ENCODE assay signal across 8 cellular contexts in genomic region chr21:45129231-45129923, GRCh38. TPM values are rescaled to one million over a fixed set of nuclear protein-coding genes. Genes with fewer than 3 reads are reported as not detected.
DNase-seq lines count a peak whose midpoint lies in the region; ATAC-seq lines count a peak whose summit lies in the region.

No MANE protein-coding gene starts in this region.

- no peak for ATAC-seq in memory B cell (ENCODE audit: low read depth)
- no peak for ATAC-seq in left lobe of liver

- DNase-seq in A172 (ENCODE audit: low spot score) (peak; percentile 75), LHCN-M2 (ENCODE audit: low read depth) (peak; percentile 75), memory B cell (ENCODE audit: low spot score in 2 of 2) (no peak), NCI-H2029 treated with DMSO at 0.1 percent for 48 hours (lab: John Stamatoyannopoulos, UW) (no peak), COR-L47 (lab: John Stamatoyannopoulos, UW) (no peak), left lobe of liver (ENCODE audit: low spot score) (no peak)
- DNase-seq in activated CD4-positive, alpha-beta memory T cell treated with anti-CD3 and anti-CD28 coated beads for 36 hours, result no peak

- no peak overlapping the region for H3K4me3 Mint-ChIP-seq in dendritic cell treated with granulocyte-macrophage colony-stimulating factor and Interleukin-4, amounts not matched to agents 40 ng/mL and 50 ng/mL, for 4 days
- H3K4me3 Mint-ChIP-seq in memory B cell, result no peak overlapping the region
- H3K4me3 Mint-ChIP-seq in activated CD4-positive, alpha-beta memory T cell treated with anti-CD3 and anti-CD28 coated beads for 36 hours, result no peak overlapping the region

- H3K36me3 Mint-ChIP-seq in dendritic cell treated with granulocyte-macrophage colony-stimulating factor and Interleukin-4, amounts not matched to agents 40 ng/mL and 50 ng/mL, for 4 days (ENCODE audit: low read depth), result no peaks in the 10 kb centered on the region
- H3K36me3 Mint-ChIP-seq in memory B cell, result peaks cover 1% of the 10 kb centered on the region
- no peaks in the 10 kb centered on the region for H3K36me3 Mint-ChIP-seq in activated CD4-positive, alpha-beta memory T cell treated with anti-CD3 and anti-CD28 coated beads for 36 hours

- peaks cover 54% of the 10 kb centered on the region for H3K4me1 Mint-ChIP-seq in dendritic cell treated with granulocyte-macrophage colony-stimulating factor and Interleukin-4, amounts not matched to agents 40 ng/mL and 50 ng/mL, for 4 days (ENCODE audit: low read depth)
- H3K4me1 Mint-ChIP-seq in memory B cell, result peaks cover 42% of the 10 kb centered on the region
- peaks cover 23% of the 10 kb centered on the region for H3K4me1 Mint-ChIP-seq in activated CD4-positive, alpha-beta memory T cell treated with anti-CD3 and anti-CD28 coated beads for 36 hours (ENCODE audit: low read depth)

- peak overlapping the region; percentile 66 for H3K27ac Mint-ChIP-seq in dendritic cell treated with granulocyte-macrophage colony-stimulating factor and Interleukin-4, amounts not matched to agents 40 ng/mL and 50 ng/mL, for 4 days
- peak overlapping the region; percentile 29 for H3K27ac Mint-ChIP-seq in memory B cell
- H3K27ac Mint-ChIP-seq in activated CD4-positive, alpha-beta memory T cell treated with anti-CD3 and anti-CD28 coated beads for 36 hours, result no peak overlapping the region

- H3K27me3 Mint-ChIP-seq in dendritic cell treated with granulocyte-macrophage colony-stimulating factor and Interleukin-4, amounts not matched to agents 40 ng/mL and 50 ng/mL, for 4 days, result peaks cover 18% of the 10 kb centered on the region
- H3K27me3 Mint-ChIP-seq in memory B cell, result no peaks in the 10 kb centered on the region
- no peaks in the 10 kb centered on the region for H3K27me3 Mint-ChIP-seq in activated CD4-positive, alpha-beta memory T cell treated with anti-CD3 and anti-CD28 coated beads for 36 hours

- POLR2A ChIA-PET in activated CD4-positive, alpha-beta memory T cell treated with anti-CD3 and anti-CD28 coated beads for 36 hours (lab: Charles Lee), result no interaction called here

- CTCF ChIA-PET in activated CD4-positive, alpha-beta memory T cell treated with anti-CD3 and anti-CD28 coated beads for 36 hours (lab: Charles Lee), result interaction anchor here (0.6 to 9.5 kb wide), 22 partner anchors 11 to 690 kb away, joined by 3 to 256 read pairs (median 5); partner anchors contain the start of genes PTTG1IP and SLX9

- intact Hi-C loops in dendritic cell treated with granulocyte-macrophage colony-stimulating factor and Interleukin-4, amounts not matched to agents 40 ng/mL and 50 ng/mL, for 4 days (cut with micrococcal nuclease), result no loop called here
- intact Hi-C loops in activated CD4-positive, alpha-beta memory T cell treated with anti-CD3 and anti-CD28 coated beads for 36 hours (cut with micrococcal nuclease), result loop anchor here (5.0 kb wide), 1 partner anchor 52 kb away; no protein-coding TSS in a partner anchor

- H3K9me3 Mint-ChIP-seq in dendritic cell treated with granulocyte-macrophage colony-stimulating factor and Interleukin-4, amounts not matched to agents 40 ng/mL and 50 ng/mL, for 4 days, result no peaks in the 10 kb centered on the region
- no peaks in the 10 kb centered on the region for H3K9me3 Mint-ChIP-seq in memory B cell
- H3K9me3 Mint-ChIP-seq in activated CD4-positive, alpha-beta memory T cell treated with anti-CD3 and anti-CD28 coated beads for 36 hours, result no peaks in the 10 kb centered on the region

RNA-seq across cellular contexts. Expression of gene ADARB1, which starts 55.0 kb away (rescaled TPM):
- total RNA-seq in A172 (2014; rRNA removed; shearing (Covaris generic)), result 13.3 and 15.7 TPM in 2 replicates
- total RNA-seq in LHCN-M2 (2014; rRNA removed), result 25.4 and 29.6 TPM in 2 replicates
- polyA plus RNA-seq in LHCN-M2 (2012), result 63.3 TPM
- 10 to 100 TPM; 37.6 to 40.6 TPM for total RNA-seq in activated CD4-positive, alpha-beta memory T cell treated with anti-CD3 and anti-CD28 coated beads for 36 hours
- total RNA-seq in left lobe of liver, result 9.8 TPM

Comparison
In these comparisons a context has a peak if more than half of its experiments do, and no peak if none do; other contexts are left out.
1. DNase-seq: peak in A172 (single experiment) and LHCN-M2 (single experiment); none in memory B cell (0 of 2), NCI-H2029 treated with DMSO at 0.1 percent for 48 hours (single experiment), COR-L47 (single experiment), activated CD4-positive, alpha-beta memory T cell treated with anti-CD3 and anti-CD28 coated beads for 36 hours (single experiment) and left lobe of liver (single experiment).